Comparison of ENCODE assay signal across 10 cellular contexts in genomic region chr1:27560271-27561125, GRCh38. TPM values are rescaled to one million over a fixed set of nuclear protein-coding genes. Genes with fewer than 3 reads are reported as not detected.
DNase-seq lines count a peak whose midpoint lies in the region; ATAC-seq, FAIRE-seq and TF ChIP-seq lines count a peak whose summit lies in the region.
"Had no signal": no experiment of that assay in that cellular context is flagged by ENCODE, and none has a peak within 500 bp of the region (broad histone marks: within the 10 kb centered on the region; RNA-seq: fewer than 3 reads in every experiment).

No MANE protein-coding gene starts in this region.

- H3K9me2 ChIP-seq in GM23338 (ENCODE audit: insufficient read depth) = no peaks in the 10 kb centered on the region

- TF ChIP-seq CTCF in GM23338 (conservative IDR thresholded peaks at IDR 0.05; ENCODE audit: low read depth in 2 of 2) = no peak
- no peak for TF ChIP-seq CTCF in ascending aorta (IDR thresholded peaks at IDR 0.05)
- no peak for TF ChIP-seq CTCF in keratinocyte (optimal IDR thresholded peaks at IDR 0.05 in 1 of 3, IDR thresholded peaks at IDR 0.05 in 1 of 3, conservative IDR thresholded peaks at IDR 0.05 in 1 of 3; ENCODE audit: extremely low read depth in 1 of 3, insufficient read depth in 2 of 3, low read length in 3 of 3)
- no peak for TF ChIP-seq CTCF in spleen (IDR thresholded peaks at IDR 0.05 in 8 of 11, conservative IDR thresholded peaks at IDR 0.05 in 3 of 11)

- peaks cover 2% of the 10 kb centered on the region for H3K9me1 ChIP-seq in keratinocyte (ENCODE audit: control insufficient read depth, extremely low read depth, insufficient read depth, low read length)

- H3K36me3 ChIP-seq in GM23338 (ENCODE audit: insufficient read depth) (no peaks in the 10 kb centered on the region), ascending aorta (peaks cover 9 to 11% of the 10 kb centered on the region in 2 donors), keratinocyte (ENCODE audit: control insufficient read depth in 2 of 2, extremely low read depth in 1 of 2, insufficient read depth in 2 of 2, low read length in 2 of 2) (peaks cover 4 to 8% of the 10 kb centered on the region in 2 experiments), spleen (peaks cover 0 to 11% (median 3%) of the 10 kb centered on the region in 6 donors)

- H3K4me2 ChIP-seq in GM23338 (no peak overlapping the region), keratinocyte (ENCODE audit: control insufficient read depth, extremely low read depth, insufficient read depth, low read depth, low read length) (peak overlapping the region; percentile 26)

- no peak overlapping the region for H2AFZ ChIP-seq in GM23338
- H2AFZ ChIP-seq in keratinocyte (ENCODE audit: control insufficient read depth, low read length) = no peak overlapping the region

- no peak for TF ChIP-seq POLR2A in spleen (IDR thresholded peaks at IDR 0.05)

- peaks cover 2% of the 10 kb centered on the region; the same call in 1 of the 3 replicates for H3K36me3 Mint-ChIP-seq in GM23338 (ENCODE audit: low read depth)

- H3K9me3 Mint-ChIP-seq in GM23338 = no peaks in the 10 kb centered on the region
- H3K9me3 Mint-ChIP-seq: T-helper 1 cell treated with Interleukin-12 subunit alpha and Interleukin-12 subunit beta and Interleukin-4 antibody, amounts not matched to agents 30 μg/mL and 1 μg/mL, for 36 hours had no signal

- H3K4me1 ChIP-seq in GM23338 (ENCODE audit: insufficient read depth) (peaks cover 62% of the 10 kb centered on the region), ascending aorta (peaks cover 57 to 75% of the 10 kb centered on the region in 2 donors), keratinocyte (ENCODE audit: control insufficient read depth, extremely low read depth, insufficient read depth, low read length) (peaks cover 39% of the 10 kb centered on the region), spleen (peaks cover 33 to 100% (median 83%) of the 10 kb centered on the region in 6 donors)

- H3K9ac ChIP-seq in keratinocyte (ENCODE audit: control insufficient read depth, extremely low read depth, insufficient read depth, low read length) = peak overlapping the region; percentile 36

- no peak overlapping the region for H3K4me3 ChIP-seq in GM23338
- H3K4me3 ChIP-seq in ascending aorta = no peak overlapping the region
- H3K4me3 ChIP-seq in keratinocyte (ENCODE audit: control insufficient read depth in 2 of 3, extremely low read depth in 1 of 3, insufficient read depth in 2 of 3, low read depth in 1 of 3, low read length in 3 of 3) = no peak overlapping the region
- H3K4me3 ChIP-seq in spleen = no peak overlapping the region

- H3K27me3 ChIP-seq in GM23338 (ENCODE audit: insufficient read depth) (no peaks in the 10 kb centered on the region), ascending aorta (no peaks in the 10 kb centered on the region), keratinocyte (ENCODE audit: control insufficient read depth, extremely low read depth, insufficient read depth, low read length) (no peaks in the 10 kb centered on the region), spleen (replicated peaks in 1 of 7) (no peaks in the 10 kb centered on the region)

- H3F3A ChIP-seq in GM23338 (replicated peaks; ENCODE audit: low read depth) = peaks cover 22% of the 10 kb centered on the region

- ATAC-seq in GM23338 (no peak), HG02870 (IDR thresholded peaks at IDR 0.05; ENCODE audit: unreplicated experiment) (no peak), GM21423 (IDR thresholded peaks at IDR 0.05; ENCODE audit: unreplicated experiment) (no peak)

- H3K9me3 ChIP-seq in ascending aorta = no peaks in the 10 kb centered on the region
- no peaks in the 10 kb centered on the region for H3K9me3 ChIP-seq in keratinocyte (ENCODE audit: control insufficient read depth, low read depth, low read length)
- no peaks in the 10 kb centered on the region for H3K9me3 ChIP-seq in spleen

- WGBS in spleen, 5 donors = 59 to 72% (median 61%) methylated on average over 12 to 13 of the region's 13 CpGs

- DNase-seq in GM23338 (ENCODE audit: low spot score) = no peak
- no peak for DNase-seq in ascending aorta (ENCODE audit: low spot score in 2 of 2)
- no peak for DNase-seq in keratinocyte (ENCODE audit: low read depth, low spot score)
- no peak for DNase-seq in spleen
- no peak for DNase-seq in AG08395 (ENCODE audit: low spot score)
- no peak for DNase-seq in activated T-cell treated with anti-CD3 and anti-CD28 coated beads for 4 hours
- DNase-seq: NCI-H2171 treated with DMSO at 0.1 percent for 48 hours had no signal

- peaks cover 79% of the 10 kb centered on the region for H3K4me1 Mint-ChIP-seq in GM23338

- peaks cover 34% of the 10 kb centered on the region for H3K27me3 Mint-ChIP-seq in GM23338 (ENCODE audit: insufficient read depth, low read depth, poor library complexity)

- H3K79me2 ChIP-seq in GM23338 (replicated peaks; ENCODE audit: insufficient read depth) (peaks cover 2% of the 10 kb centered on the region), keratinocyte (ENCODE audit: control insufficient read depth, insufficient read depth, low read length) (peaks cover 37% of the 10 kb centered on the region)

- intact Hi-C loops in ascending aorta (cut with DNase I) = no loop called here
- intact Hi-C loops in spleen (cut with DNase I; ENCODE audit: low total_unique reads) = loop anchor here (5.0 kb wide), 1 partner anchor 37 kb away; no protein-coding TSS in a partner anchor

- dilution Hi-C loops in keratinocyte (cut with MboI; ENCODE audit: extremely low pct_ligation_motif_present, low sequenced_read_pairs) = no loop called here

- H3K4me3 Mint-ChIP-seq in GM23338 = no peak overlapping the region; the same call in 2 of the 3 replicates
- H3K4me3 Mint-ChIP-seq: T-helper 1 cell treated with Interleukin-12 subunit alpha and Interleukin-12 subunit beta and Interleukin-4 antibody, amounts not matched to agents 30 μg/mL and 1 μg/mL, for 36 hours had no signal

- H3K27ac ChIP-seq in GM23338 (ENCODE audit: low read depth) (0 out of 2 replicates have a peak overlapping the region, but pooled peaks have one; percentile 66), ascending aorta (peak overlapping the region; percentile 94 to 96), keratinocyte (ENCODE audit: control insufficient read depth, insufficient read depth, low read length) (peak overlapping the region; percentile 63), spleen (peak overlapping the region; percentile 1 to 91 (median 66))

- peak overlapping the region; percentile 78 for H3K27ac Mint-ChIP-seq in GM23338

- FAIRE-seq in keratinocyte (lab: Jason Lieb, UNC) = peak; percentile 74

- peaks cover 7% of the 10 kb centered on the region for H4K20me1 ChIP-seq in GM23338 (replicated peaks; ENCODE audit: insufficient read depth)
- H4K20me1 ChIP-seq in keratinocyte (ENCODE audit: control insufficient read depth, extremely low read depth, insufficient read depth, low read length) = peaks cover 2% of the 10 kb centered on the region

TF ChIP-seq in GM23338, 12 proteins besides CTCF, POLR2A, EP300 and RAD21 (continues in another document):
- TF ChIP-seq STAT1 (IDR thresholded peaks at IDR 0.05; ENCODE audit: unreplicated experiment) (no peak), POLR2AphosphoS5 (IDR thresholded peaks at IDR 0.05; ENCODE audit: low read depth) (no peak), EZH2phosphoT487 (IDR thresholded peaks at IDR 0.05; ENCODE audit: unreplicated experiment) (no peak), CREB1 (CRISPR knock-in tag; IDR thresholded peaks at IDR 0.05; ENCODE audit: low read depth) (no peak), ZNF331 (CRISPR knock-in tag; IDR thresholded peaks at IDR 0.05; ENCODE audit: low read depth) (no peak), ZNF114 (CRISPR knock-in tag; IDR thresholded peaks at IDR 0.05) (no peak), EZH2 (IDR thresholded peaks at IDR 0.05; ENCODE audit: low read depth, unreplicated experiment) (no peak), ETS1 (IDR thresholded peaks at IDR 0.05) (no peak), NANOG (IDR thresholded peaks at IDR 0.05; ENCODE audit: borderline replicate concordance) (no peak), JUNB (IDR thresholded peaks at IDR 0.05; ENCODE audit: unreplicated experiment) (no peak)

RNA-seq across cellular contexts. Expression of gene AHDC1, which starts 43.4 kb away (rescaled TPM):
- total RNA-seq in GM23338 (2014; rRNA removed; shearing (Covaris generic)) = 19.1 and 22.2 TPM in 2 replicates
- polyA plus RNA-seq in GM23338 (2016; fragmentation: Nextera tagmentation; extraction: Ambion mirVana) = 6.8 and 8.3 TPM in 2 replicates
- 205 TPM for total RNA-seq in ascending aorta
- polyA plus RNA-seq in keratinocyte = 3.9 to 4.2 TPM (median 4.1 TPM) in 3 replicates
- 7.2 TPM for polyA plus RNA-seq in keratinocyte (2011; ENCODE audit: low read depth)
- 3.6 and 5.3 TPM in 2 replicates for polyA plus RNA-seq in keratinocyte (2011; cell fraction: cytosol; rRNA removed)
- 24.5 and 32.9 TPM in 2 replicates for polyA plus RNA-seq in keratinocyte (2011; cell fraction: nucleus; rRNA removed)
- polyA plus RNA-seq in keratinocyte (2012; ENCODE audit: low replicate concordance) = 13.6 and 18.7 TPM in 2 replicates
- polyA minus RNA-seq in keratinocyte = 7.9 to 15.7 TPM (median 10.4 TPM) in 3 replicates
- polyA minus RNA-seq in keratinocyte (2011; cell fraction: cytosol; rRNA and poly(A)+ RNA removed) = 8.8 TPM
- polyA minus RNA-seq in keratinocyte (2011; cell fraction: nucleus; rRNA and poly(A)+ RNA removed) = 19.1 and 26.2 TPM in 2 replicates
- 100 to 1,000 TPM in 1 of 7 donors, 10 to 100 TPM in 6; 35.1 to 104 (median 54.6) TPM for total RNA-seq in spleen
- polyA plus RNA-seq in spleen = 10 to 100 TPM in 1 of 3 donors, 1 to 10 TPM in 2; 3.2 to 24.2 (median 4.3) TPM
